In genomic region chr4:1217366-1217765, GRCh38 we compare ENCODE assay signal across 1 cellular context.
TF ChIP-seq lines count a peak whose summit lies in the region.

No MANE protein-coding gene starts in this region.

TF ChIP-seq in GM12878, 131 proteins besides CTCF, POLR2A, EP300 and RAD21:
- no peak for TF ChIP-seq TCF7 (IDR thresholded peaks at IDR 0.05; ENCODE audit: borderline replicate concordance)
- TF ChIP-seq GATAD2B (conservative IDR thresholded peaks at IDR 0.05; ENCODE audit: low read depth), result no peak
- TF ChIP-seq RAD51 (IDR thresholded peaks at IDR 0.05), result no peak
- no peak for TF ChIP-seq NRF1 (conservative IDR thresholded peaks at IDR 0.05; ENCODE audit: low read depth, low read length)
- no peak for TF ChIP-seq HDAC2 (IDR thresholded peaks at IDR 0.05)
- TF ChIP-seq GABPA (IDR thresholded peaks at IDR 0.05; ENCODE audit: low read depth), result no peak
- TF ChIP-seq E2F8 (IDR thresholded peaks at IDR 0.05; ENCODE audit: low read depth, partially characterized antibody), result no peak
- no peak for TF ChIP-seq NR2C2 (IDR thresholded peaks at IDR 0.05; ENCODE audit: borderline replicate concordance, control insufficient read depth, insufficient read length, low read depth)
- no peak for TF ChIP-seq ATF3 (IDR thresholded peaks at IDR 0.05; ENCODE audit: borderline replicate concordance, extremely low read depth, low read depth, low read length)
- no peak for TF ChIP-seq BRCA1 (IDR thresholded peaks at IDR 0.05; ENCODE audit: low read depth, low read length)
- no peak for TF ChIP-seq ZSCAN29 (IDR thresholded peaks at IDR 0.05)
- no peak for TF ChIP-seq TBL1XR1 (IDR thresholded peaks at IDR 0.05; ENCODE audit: low read depth, low read length)
- no peak for TF ChIP-seq SUPT20H (IDR thresholded peaks at IDR 0.05; ENCODE audit: borderline replicate concordance, control insufficient read depth, low read depth, low read length)
- TF ChIP-seq REST (IDR thresholded peaks at IDR 0.05; ENCODE audit: low read depth, low read length), result no peak
- no peak for TF ChIP-seq IRF5 (IDR thresholded peaks at IDR 0.05; ENCODE audit: borderline replicate concordance)
- no peak for TF ChIP-seq CBX3 (IDR thresholded peaks at IDR 0.05; ENCODE audit: borderline replicate concordance, low read depth)
TF ChIP-seq in GM12878: peak in this region for 0.
